In the genomic region with DNA sequence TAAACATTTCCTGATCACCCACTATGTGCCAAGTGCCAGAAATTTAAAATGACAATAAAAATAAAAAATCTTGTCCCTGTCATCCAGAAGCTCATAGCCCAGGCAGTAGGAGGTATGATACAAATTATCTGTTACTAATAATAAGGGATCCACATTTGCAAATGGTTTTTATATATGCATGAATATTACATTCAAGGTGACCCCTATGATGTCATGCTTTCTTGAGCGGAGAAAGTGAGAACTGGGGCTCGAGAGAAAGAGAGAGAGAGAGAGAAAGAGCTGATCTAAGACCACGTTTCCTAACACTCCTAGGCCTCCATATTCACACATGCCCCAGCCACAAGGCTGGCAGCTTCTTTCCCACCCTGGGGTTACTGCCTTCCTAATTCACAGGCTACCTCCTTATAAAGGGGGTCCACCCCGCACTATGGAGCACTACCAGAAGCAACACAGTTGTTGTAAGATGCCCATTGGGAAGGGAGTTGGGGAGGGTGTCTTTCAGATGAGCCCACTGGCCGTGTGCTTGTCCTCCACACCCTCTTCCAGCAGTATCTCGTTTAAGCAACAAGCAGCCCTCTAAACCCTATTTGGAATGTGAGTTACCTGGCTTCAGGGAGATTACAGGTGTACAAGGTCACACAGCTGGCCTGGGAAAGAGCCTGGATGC, we compare ENCODE assay signal across 1 cellular context.
TF ChIP-seq lines count a peak whose summit lies in the region.

No MANE protein-coding gene starts in this region.

TF ChIP-seq in K562, 482 proteins besides CTCF, POLR2A, EP300 and RAD21 (continued from another document):
- TF ChIP-seq, protein P1, sequence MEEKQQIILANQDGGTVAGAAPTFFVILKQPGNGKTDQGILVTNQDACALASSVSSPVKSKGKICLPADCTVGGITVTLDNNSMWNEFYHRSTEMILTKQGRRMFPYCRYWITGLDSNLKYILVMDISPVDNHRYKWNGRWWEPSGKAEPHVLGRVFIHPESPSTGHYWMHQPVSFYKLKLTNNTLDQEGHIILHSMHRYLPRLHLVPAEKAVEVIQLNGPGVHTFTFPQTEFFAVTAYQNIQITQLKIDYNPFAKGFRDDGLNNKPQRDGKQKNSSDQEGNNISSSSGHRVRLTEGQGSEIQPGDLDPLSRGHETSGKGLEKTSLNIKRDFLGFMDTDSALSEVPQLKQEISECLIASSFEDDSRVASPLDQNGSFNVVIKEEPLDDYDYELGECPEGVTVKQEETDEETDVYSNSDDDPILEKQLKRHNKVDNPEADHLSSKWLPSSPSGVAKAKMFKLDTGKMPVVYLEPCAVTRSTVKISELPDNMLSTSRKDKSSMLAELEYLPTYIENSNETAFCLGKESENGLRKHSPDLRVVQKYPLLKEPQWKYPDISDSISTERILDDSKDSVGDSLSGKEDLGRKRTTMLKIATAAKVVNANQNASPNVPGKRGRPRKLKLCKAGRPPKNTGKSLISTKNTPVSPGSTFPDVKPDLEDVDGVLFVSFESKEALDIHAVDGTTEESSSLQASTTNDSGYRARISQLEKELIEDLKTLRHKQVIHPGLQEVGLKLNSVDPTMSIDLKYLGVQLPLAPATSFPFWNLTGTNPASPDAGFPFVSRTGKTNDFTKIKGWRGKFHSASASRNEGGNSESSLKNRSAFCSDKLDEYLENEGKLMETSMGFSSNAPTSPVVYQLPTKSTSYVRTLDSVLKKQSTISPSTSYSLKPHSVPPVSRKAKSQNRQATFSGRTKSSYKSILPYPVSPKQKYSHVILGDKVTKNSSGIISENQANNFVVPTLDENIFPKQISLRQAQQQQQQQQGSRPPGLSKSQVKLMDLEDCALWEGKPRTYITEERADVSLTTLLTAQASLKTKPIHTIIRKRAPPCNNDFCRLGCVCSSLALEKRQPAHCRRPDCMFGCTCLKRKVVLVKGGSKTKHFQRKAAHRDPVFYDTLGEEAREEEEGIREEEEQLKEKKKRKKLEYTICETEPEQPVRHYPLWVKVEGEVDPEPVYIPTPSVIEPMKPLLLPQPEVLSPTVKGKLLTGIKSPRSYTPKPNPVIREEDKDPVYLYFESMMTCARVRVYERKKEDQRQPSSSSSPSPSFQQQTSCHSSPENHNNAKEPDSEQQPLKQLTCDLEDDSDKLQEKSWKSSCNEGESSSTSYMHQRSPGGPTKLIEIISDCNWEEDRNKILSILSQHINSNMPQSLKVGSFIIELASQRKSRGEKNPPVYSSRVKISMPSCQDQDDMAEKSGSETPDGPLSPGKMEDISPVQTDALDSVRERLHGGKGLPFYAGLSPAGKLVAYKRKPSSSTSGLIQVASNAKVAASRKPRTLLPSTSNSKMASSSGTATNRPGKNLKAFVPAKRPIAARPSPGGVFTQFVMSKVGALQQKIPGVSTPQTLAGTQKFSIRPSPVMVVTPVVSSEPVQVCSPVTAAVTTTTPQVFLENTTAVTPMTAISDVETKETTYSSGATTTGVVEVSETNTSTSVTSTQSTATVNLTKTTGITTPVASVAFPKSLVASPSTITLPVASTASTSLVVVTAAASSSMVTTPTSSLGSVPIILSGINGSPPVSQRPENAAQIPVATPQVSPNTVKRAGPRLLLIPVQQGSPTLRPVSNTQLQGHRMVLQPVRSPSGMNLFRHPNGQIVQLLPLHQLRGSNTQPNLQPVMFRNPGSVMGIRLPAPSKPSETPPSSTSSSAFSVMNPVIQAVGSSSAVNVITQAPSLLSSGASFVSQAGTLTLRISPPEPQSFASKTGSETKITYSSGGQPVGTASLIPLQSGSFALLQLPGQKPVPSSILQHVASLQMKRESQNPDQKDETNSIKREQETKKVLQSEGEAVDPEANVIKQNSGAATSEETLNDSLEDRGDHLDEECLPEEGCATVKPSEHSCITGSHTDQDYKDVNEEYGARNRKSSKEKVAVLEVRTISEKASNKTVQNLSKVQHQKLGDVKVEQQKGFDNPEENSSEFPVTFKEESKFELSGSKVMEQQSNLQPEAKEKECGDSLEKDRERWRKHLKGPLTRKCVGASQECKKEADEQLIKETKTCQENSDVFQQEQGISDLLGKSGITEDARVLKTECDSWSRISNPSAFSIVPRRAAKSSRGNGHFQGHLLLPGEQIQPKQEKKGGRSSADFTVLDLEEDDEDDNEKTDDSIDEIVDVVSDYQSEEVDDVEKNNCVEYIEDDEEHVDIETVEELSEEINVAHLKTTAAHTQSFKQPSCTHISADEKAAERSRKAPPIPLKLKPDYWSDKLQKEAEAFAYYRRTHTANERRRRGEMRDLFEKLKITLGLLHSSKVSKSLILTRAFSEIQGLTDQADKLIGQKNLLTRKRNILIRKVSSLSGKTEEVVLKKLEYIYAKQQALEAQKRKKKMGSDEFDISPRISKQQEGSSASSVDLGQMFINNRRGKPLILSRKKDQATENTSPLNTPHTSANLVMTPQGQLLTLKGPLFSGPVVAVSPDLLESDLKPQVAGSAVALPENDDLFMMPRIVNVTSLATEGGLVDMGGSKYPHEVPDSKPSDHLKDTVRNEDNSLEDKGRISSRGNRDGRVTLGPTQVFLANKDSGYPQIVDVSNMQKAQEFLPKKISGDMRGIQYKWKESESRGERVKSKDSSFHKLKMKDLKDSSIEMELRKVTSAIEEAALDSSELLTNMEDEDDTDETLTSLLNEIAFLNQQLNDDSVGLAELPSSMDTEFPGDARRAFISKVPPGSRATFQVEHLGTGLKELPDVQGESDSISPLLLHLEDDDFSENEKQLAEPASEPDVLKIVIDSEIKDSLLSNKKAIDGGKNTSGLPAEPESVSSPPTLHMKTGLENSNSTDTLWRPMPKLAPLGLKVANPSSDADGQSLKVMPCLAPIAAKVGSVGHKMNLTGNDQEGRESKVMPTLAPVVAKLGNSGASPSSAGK (IDR thresholded peaks at IDR 0.05) = peak; percentile 54
- TF ChIP-seq ZKSCAN1 (IDR thresholded peaks at IDR 0.05; ENCODE audit: low read depth, low read length) (peak; percentile 38; the same call in 1 of the 2 replicates), EHMT2 (IDR thresholded peaks at IDR 0.05) (no peak), ATF7 (IDR thresholded peaks at IDR 0.05) (peak; percentile 38; the same call in 1 of the 2 replicates), MTF1 (CRISPR knock-in tag; IDR thresholded peaks at IDR 0.05; ENCODE audit: borderline replicate concordance) (no peak), ZNF699 (CRISPR knock-in tag; IDR thresholded peaks at IDR 0.05; ENCODE audit: insufficient replicate concordance) (no peak), ESRRA (IDR thresholded peaks at IDR 0.05; ENCODE audit: borderline replicate concordance, low read depth) (peak; percentile 50), ERF (CRISPR knock-in tag; IDR thresholded peaks at IDR 0.05) (no peak)
- TF ChIP-seq, protein P2, sequence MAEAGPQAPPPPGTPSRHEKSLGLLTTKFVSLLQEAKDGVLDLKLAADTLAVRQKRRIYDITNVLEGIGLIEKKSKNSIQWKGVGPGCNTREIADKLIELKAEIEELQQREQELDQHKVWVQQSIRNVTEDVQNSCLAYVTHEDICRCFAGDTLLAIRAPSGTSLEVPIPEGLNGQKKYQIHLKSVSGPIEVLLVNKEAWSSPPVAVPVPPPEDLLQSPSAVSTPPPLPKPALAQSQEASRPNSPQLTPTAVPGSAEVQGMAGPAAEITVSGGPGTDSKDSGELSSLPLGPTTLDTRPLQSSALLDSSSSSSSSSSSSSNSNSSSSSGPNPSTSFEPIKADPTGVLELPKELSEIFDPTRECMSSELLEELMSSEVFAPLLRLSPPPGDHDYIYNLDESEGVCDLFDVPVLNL (CRISPR knock-in tag; IDR thresholded peaks at IDR 0.05; ENCODE audit: low read depth) = 0 out of 2 replicates have a peak, but pooled peaks have one; percentile 16
- TF ChIP-seq, protein P3, sequence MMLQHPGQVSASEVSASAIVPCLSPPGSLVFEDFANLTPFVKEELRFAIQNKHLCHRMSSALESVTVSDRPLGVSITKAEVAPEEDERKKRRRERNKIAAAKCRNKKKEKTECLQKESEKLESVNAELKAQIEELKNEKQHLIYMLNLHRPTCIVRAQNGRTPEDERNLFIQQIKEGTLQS (IDR thresholded peaks at IDR 0.05) = peak; percentile 53
- TF ChIP-seq, protein P3 (CRISPR knock-in tag; conservative IDR thresholded peaks at IDR 0.05) = no peak
- TF ChIP-seq, protein P4, sequence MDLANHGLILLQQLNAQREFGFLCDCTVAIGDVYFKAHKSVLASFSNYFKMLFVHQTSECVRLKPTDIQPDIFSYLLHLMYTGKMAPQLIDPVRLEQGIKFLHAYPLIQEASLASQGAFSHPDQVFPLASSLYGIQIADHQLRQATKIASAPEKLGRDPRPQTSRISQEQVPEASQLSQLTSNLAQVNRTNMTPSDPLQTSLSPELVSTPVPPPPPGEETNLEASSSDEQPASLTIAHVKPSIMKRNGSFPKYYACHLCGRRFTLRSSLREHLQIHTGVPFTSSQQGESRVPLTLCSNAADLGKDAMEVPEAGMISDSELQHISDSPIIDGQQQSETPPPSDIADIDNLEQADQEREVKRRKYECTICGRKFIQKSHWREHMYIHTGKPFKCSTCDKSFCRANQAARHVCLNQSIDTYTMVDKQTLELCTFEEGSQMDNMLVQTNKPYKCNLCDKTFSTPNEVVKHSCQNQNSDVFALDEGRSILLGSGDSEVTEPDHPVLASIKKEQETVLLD (IDR thresholded peaks at IDR 0.05) = no peak
- TF ChIP-seq, protein P5, sequence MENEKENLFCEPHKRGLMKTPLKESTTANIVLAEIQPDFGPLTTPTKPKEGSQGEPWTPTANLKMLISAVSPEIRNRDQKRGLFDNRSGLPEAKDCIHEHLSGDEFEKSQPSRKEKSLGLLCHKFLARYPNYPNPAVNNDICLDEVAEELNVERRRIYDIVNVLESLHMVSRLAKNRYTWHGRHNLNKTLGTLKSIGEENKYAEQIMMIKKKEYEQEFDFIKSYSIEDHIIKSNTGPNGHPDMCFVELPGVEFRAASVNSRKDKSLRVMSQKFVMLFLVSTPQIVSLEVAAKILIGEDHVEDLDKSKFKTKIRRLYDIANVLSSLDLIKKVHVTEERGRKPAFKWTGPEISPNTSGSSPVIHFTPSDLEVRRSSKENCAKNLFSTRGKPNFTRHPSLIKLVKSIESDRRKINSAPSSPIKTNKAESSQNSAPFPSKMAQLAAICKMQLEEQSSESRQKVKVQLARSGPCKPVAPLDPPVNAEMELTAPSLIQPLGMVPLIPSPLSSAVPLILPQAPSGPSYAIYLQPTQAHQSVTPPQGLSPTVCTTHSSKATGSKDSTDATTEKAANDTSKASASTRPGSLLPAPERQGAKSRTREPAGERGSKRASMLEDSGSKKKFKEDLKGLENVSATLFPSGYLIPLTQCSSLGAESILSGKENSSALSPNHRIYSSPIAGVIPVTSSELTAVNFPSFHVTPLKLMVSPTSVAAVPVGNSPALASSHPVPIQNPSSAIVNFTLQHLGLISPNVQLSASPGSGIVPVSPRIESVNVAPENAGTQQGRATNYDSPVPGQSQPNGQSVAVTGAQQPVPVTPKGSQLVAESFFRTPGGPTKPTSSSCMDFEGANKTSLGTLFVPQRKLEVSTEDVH (IDR thresholded peaks at IDR 0.05; ENCODE audit: low read depth, partially characterized antibody) = no peak
